ENCODE assay signal across 8 cellular contexts in genomic region chr1:102174259-102174863, GRCh38.
DNase-seq lines count a peak whose midpoint lies in the region; ATAC-seq and TF ChIP-seq lines count a peak whose summit lies in the region.

No MANE protein-coding gene starts in this region.

- no peaks in the 10 kb centered on the region for H3K9me3 Mint-ChIP-seq in endodermal cell

- H3K36me3 Mint-ChIP-seq in endodermal cell (ENCODE audit: low read depth) = no peaks in the 10 kb centered on the region

- no peak overlapping the region for H3K27ac ChIP-seq in endodermal cell (ENCODE audit: low read depth, low read length)
- H3K27ac ChIP-seq in right atrium auricular region = no peak overlapping the region

- H3K9me3 ChIP-seq in endodermal cell (ENCODE audit: control insufficient read depth, low read length) = no peaks in the 10 kb centered on the region
- H3K9me3 ChIP-seq in right atrium auricular region = no peaks in the 10 kb centered on the region

- DNase-seq in GM06990 (ENCODE audit: extremely low read depth, insufficient read length) (no peak), endodermal cell (peak; percentile 83), foreskin melanocyte (no peak), mucosa of gallbladder (ENCODE audit: low spot score) (no peak), right atrium auricular region (ENCODE audit: low spot score) (no peak), NCI-H1105 (lab: John Stamatoyannopoulos, UW) (no peak)

- H3K27me3 ChIP-seq in GM06990 (replicated peaks; ENCODE audit: control insufficient read depth, insufficient read depth, low read length) = no peaks in the 10 kb centered on the region
- no peaks in the 10 kb centered on the region for H3K27me3 ChIP-seq in endodermal cell (ENCODE audit: control insufficient read depth, insufficient read depth, low read length, poor library complexity, severe bottlenecking)
- H3K27me3 ChIP-seq in right atrium auricular region = no peaks in the 10 kb centered on the region

- H3K4me3 ChIP-seq in GM06990 (replicated peaks; ENCODE audit: low read depth, low read length) (no peak overlapping the region), endodermal cell (ENCODE audit: low read length) (no peak overlapping the region), right atrium auricular region (no peak overlapping the region)

- H3K4me1 Mint-ChIP-seq in endodermal cell = no peaks in the 10 kb centered on the region

- H3K4me1 ChIP-seq in endodermal cell (ENCODE audit: control insufficient read depth, insufficient read depth, low read length) = no peaks in the 10 kb centered on the region
- no peaks in the 10 kb centered on the region for H3K4me1 ChIP-seq in right atrium auricular region

- no peak overlapping the region for H3K4me3 Mint-ChIP-seq in endodermal cell

- no peak overlapping the region for H3K9ac ChIP-seq in endodermal cell (ENCODE audit: extremely low read depth, low read length, poor library complexity, severe bottlenecking)

- ATAC-seq in GM21381 (IDR thresholded peaks at IDR 0.05; ENCODE audit: unreplicated experiment) (peak; percentile 76), HG03521 (IDR thresholded peaks at IDR 0.05; ENCODE audit: unreplicated experiment) (peak; percentile 83)

- 17 to 35% methylated on average over 1 to 2 of the region's 2 CpGs for WGBS in endodermal cell (ENCODE audit: insufficient coverage in 1 of 2, insufficient read length in 1 of 2), 2 experiments

- H3K27ac Mint-ChIP-seq in endodermal cell = no peak overlapping the region

- no peaks in the 10 kb centered on the region for H3K36me3 ChIP-seq in GM06990 (ENCODE audit: control insufficient read depth, insufficient read depth, low read length)
- H3K36me3 ChIP-seq in endodermal cell (ENCODE audit: control insufficient read depth, insufficient read depth, low read length) = no peaks in the 10 kb centered on the region
- no peaks in the 10 kb centered on the region for H3K36me3 ChIP-seq in right atrium auricular region

- TF ChIP-seq CTCF in GM06990 (IDR thresholded peaks at IDR 0.05; ENCODE audit: insufficient read depth, low read length, poor library complexity, severe bottlenecking) (peak; percentile 91), endodermal cell (conservative IDR thresholded peaks at IDR 0.05) (peak; percentile 89), right atrium auricular region (IDR thresholded peaks at IDR 0.05) (no peak)

- no peaks in the 10 kb centered on the region for H3K27me3 Mint-ChIP-seq in endodermal cell (ENCODE audit: insufficient read depth)

Comparison
In these comparisons a context has a peak if more than half of its experiments do, and no peak if none do; other contexts are left out.
1. CTCF ChIP-seq: peak in GM06990 (single experiment) and endodermal cell (single experiment); none in right atrium auricular region (0 of 2).